Comparison of ENCODE assay signal across 8 cellular contexts in the genomic region with DNA sequence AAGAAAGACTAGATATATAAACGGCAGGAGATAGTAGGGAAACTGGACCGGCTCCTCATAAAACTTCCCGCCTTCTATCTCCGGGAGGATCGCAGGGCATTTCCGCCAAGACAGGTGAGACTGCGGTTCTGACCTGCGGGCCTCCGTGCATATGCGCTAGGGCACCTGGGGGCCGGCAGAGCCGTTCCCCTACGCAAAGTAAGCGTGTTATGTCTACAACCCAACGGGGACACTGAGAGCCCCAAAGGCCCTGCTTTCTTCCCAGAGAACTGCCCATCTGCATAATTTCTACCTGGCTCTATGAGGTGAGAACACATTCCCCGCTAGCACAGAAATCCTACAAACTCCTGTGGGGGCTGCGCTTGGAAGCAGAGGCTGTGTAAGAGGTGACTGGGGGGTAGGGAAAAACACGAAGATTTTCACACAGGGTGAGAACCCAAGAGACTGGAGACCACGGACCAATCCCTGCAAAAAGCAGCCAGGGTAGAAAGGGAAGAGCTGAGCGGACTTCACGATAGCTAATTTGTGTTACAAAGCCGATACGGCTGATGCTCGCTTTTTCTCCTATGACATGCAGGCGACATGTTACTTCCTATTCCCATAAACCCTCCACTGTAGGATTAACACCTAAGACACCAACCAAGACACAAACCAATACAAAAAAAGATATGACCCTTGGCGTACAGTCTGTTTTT. TPM values are rescaled to one million over a fixed set of nuclear protein-coding genes. Genes with fewer than 3 reads are reported as not detected.
DNase-seq lines count a peak whose midpoint lies in the region; ATAC-seq and TF ChIP-seq lines count a peak whose summit lies in the region.
"Not testable (repeated sequence)": the region's sequence is repeated elsewhere in the genome, so short reads cannot be mapped to it uniquely, and the experiment has no call there.

No MANE protein-coding gene starts in this region.

- intact Hi-C loops in heart left ventricle (cut with DNase I): loop anchor here in 1 of 10 donors (5.0 kb wide), 1 partner anchor 71 kb away; the partner anchor contains the start of gene NECAP2

- not testable (repeated sequence) for TF ChIP-seq CTCF in 22Rv1 (IDR thresholded peaks at IDR 0.05); heart left ventricle (IDR thresholded peaks at IDR 0.05)

- H3K27ac Mint-ChIP-seq in activated naive CD8-positive, alpha-beta T cell treated with anti-CD3 and anti-CD28 coated beads for 36 hours: not testable (repeated sequence)

- not testable (repeated sequence) for H3K4me1 Mint-ChIP-seq in activated naive CD8-positive, alpha-beta T cell treated with anti-CD3 and anti-CD28 coated beads for 36 hours

- ATAC-seq in GM18508 (IDR thresholded peaks at IDR 0.05; ENCODE audit: insufficient read depth, unreplicated experiment) (peak; percentile 83), HG02885 (IDR thresholded peaks at IDR 0.05; ENCODE audit: poor library complexity, unreplicated experiment) (peak; percentile 80), heart left ventricle (peak; percentile 90 to 100 (median 98))

- not testable (repeated sequence) for H3K9ac ChIP-seq in SK-N-MC (ENCODE audit: insufficient read length)

- not testable (repeated sequence) for H3K9me3 Mint-ChIP-seq in activated naive CD8-positive, alpha-beta T cell treated with anti-CD3 and anti-CD28 coated beads for 36 hours

- DNase-seq in NCI-H1436 (lab: John Stamatoyannopoulos, UW) (peak; percentile 67), SK-N-MC (ENCODE audit: low read depth, low spot score) (peak; percentile 90), pulmonary artery endothelial cell (ENCODE audit: low read depth, low spot score) (peak; percentile 90)
- peak; percentile 79 for DNase-seq in activated naive CD8-positive, alpha-beta T cell treated with anti-CD3 and anti-CD28 coated beads for 36 hours
- DNase-seq in heart left ventricle: not testable (repeated sequence)

- 9 to 12% (median 10%) methylated on average over 6 to 25 of the region's 26 CpGs for WGBS in heart left ventricle, 4 donors

- peaks cover 14% of the 10 kb centered on the region for H3K27me3 Mint-ChIP-seq in activated naive CD8-positive, alpha-beta T cell treated with anti-CD3 and anti-CD28 coated beads for 36 hours

- not testable (repeated sequence) for H3K4me1 ChIP-seq in heart left ventricle

- peaks cover 0 to 15% (median 3%) of the 10 kb centered on the region in 9 donors for H3K27me3 ChIP-seq in heart left ventricle

- H3K9me3 ChIP-seq in SK-N-MC (ENCODE audit: low read depth, low read length); heart left ventricle: not testable (repeated sequence)

- TF ChIP-seq POLR2A in heart left ventricle (IDR thresholded peaks at IDR 0.05): not testable (repeated sequence)

- H3K36me3 Mint-ChIP-seq in activated naive CD8-positive, alpha-beta T cell treated with anti-CD3 and anti-CD28 coated beads for 36 hours: not testable (repeated sequence)

- not testable (repeated sequence) for H3K4me3 Mint-ChIP-seq in activated naive CD8-positive, alpha-beta T cell treated with anti-CD3 and anti-CD28 coated beads for 36 hours

- H3K4me3 ChIP-seq in SK-N-MC: not testable (repeated sequence)
- H3K4me3 ChIP-seq in heart left ventricle: peak overlapping the region in 8 of 12 donors; percentile 12 to 47 (median 29)

- H3K27ac ChIP-seq in 22Rv1 (peak overlapping the region; percentile 96), heart left ventricle (peak overlapping the region in 10 of 12 donors; percentile 37 to 90 (median 76))
- not testable (repeated sequence) for H3K27ac ChIP-seq in SK-N-MC

- H3K36me3 ChIP-seq in SK-N-MC (ENCODE audit: insufficient read depth, low read length); heart left ventricle: not testable (repeated sequence)

RNA-seq across cellular contexts. Expression of gene RNU1-1, which starts 0.5 kb away (rescaled TPM):
- 100 to 1,000 TPM; 874 to 961 TPM for total RNA-seq in activated naive CD8-positive, alpha-beta T cell treated with anti-CD3 and anti-CD28 coated beads for 36 hours
- total RNA-seq in heart left ventricle (1,000 to 10,000 TPM in 6 of 9 donors, 100 to 1,000 TPM in 1, not detected in 2; 364 to 3,776 (median 2,470) TPM), pulmonary artery endothelial cell (under 0.01 TPM in 2 replicates)
- polyA plus RNA-seq in heart left ventricle: not detected
